In genomic region chr7:64999165-65000004, GRCh38 we compare ENCODE assay signal across 1 cellular context.
TF ChIP-seq lines count a peak whose summit lies in the region.

No MANE protein-coding gene starts in this region.

TF ChIP-seq in HepG2, 621 proteins besides CTCF, POLR2A, EP300 and RAD21 (continued from another document):
- TF ChIP-seq ZBTB26 (CRISPR knock-in tag; IDR thresholded peaks at IDR 0.05; ENCODE audit: borderline replicate concordance): no peak
- no peak for TF ChIP-seq ZNF780A (CRISPR knock-in tag; IDR thresholded peaks at IDR 0.05)
- peak; percentile 56; the same call in 1 of the 2 replicates for TF ChIP-seq ZNF607 (CRISPR knock-in tag; IDR thresholded peaks at IDR 0.05; ENCODE audit: borderline replicate concordance)
- TF ChIP-seq MXD1 (CRISPR knock-in tag; IDR thresholded peaks at IDR 0.05): no peak
- TF ChIP-seq TARDBP (CRISPR knock-in tag; IDR thresholded peaks at IDR 0.05): peak; percentile 87; the same call in 1 of the 2 replicates
- no peak for TF ChIP-seq ZNF451 (CRISPR knock-in tag; IDR thresholded peaks at IDR 0.05)
- no peak for TF ChIP-seq MTERF4 (CRISPR knock-in tag; IDR thresholded peaks at IDR 0.05)
- TF ChIP-seq NFE2 (CRISPR knock-in tag; IDR thresholded peaks at IDR 0.05): no peak
- no peak for TF ChIP-seq CHD4 (IDR thresholded peaks at IDR 0.05; ENCODE audit: borderline replicate concordance, low read length)
- TF ChIP-seq ZBTB4 (CRISPR knock-in tag; IDR thresholded peaks at IDR 0.05; ENCODE audit: borderline replicate concordance): no peak
- no peak for TF ChIP-seq ZNF530 (CRISPR knock-in tag; IDR thresholded peaks at IDR 0.05; ENCODE audit: low read depth)
- TF ChIP-seq FOXO1 (CRISPR knock-in tag; IDR thresholded peaks at IDR 0.05): peak; percentile 100
- no peak for TF ChIP-seq TOPORS (CRISPR knock-in tag; IDR thresholded peaks at IDR 0.05)
- peak; percentile 5; the same call in 1 of the 2 replicates for TF ChIP-seq KDM6A (CRISPR knock-in tag; IDR thresholded peaks at IDR 0.05; ENCODE audit: low read depth)
- peak; percentile 73; the same call in 1 of the 2 replicates for TF ChIP-seq DPF2 (CRISPR knock-in tag; IDR thresholded peaks at IDR 0.05; ENCODE audit: borderline replicate concordance, low read depth)
- TF ChIP-seq CBX2 (IDR thresholded peaks at IDR 0.05; ENCODE audit: low read depth, low read length): no peak
- TF ChIP-seq CBX2 (CRISPR knock-in tag; IDR thresholded peaks at IDR 0.05; ENCODE audit: low read depth): no peak
